8 cellular contexts compared by ENCODE assay signal in the genomic region with DNA sequence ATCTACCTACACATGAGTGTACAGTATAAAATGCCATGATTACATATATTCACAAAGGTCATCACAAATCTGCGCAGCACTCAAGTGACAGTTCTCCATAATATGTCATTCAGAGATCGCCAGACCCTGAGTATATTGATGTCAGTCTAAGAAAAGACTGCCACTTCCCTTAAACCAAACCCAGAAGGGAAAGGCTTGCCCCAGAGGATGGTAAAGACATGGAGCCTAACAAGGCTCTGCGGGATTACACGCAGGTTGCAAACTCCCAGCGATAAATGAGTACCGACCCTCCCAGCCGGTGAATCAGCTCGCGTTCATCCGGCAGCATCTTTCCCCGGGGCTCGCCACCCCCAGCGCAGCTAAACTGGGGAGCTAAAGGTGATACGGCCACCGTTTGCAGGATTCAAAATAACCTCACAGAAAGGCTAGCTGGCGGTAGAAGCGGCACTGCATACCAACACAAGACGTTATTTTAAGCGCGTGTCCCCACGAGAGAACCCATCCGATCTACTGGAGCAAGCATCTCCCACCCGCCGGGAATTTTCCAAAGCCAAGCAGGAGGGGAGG. TPM values are rescaled to one million over a fixed set of nuclear protein-coding genes. Genes with fewer than 3 reads are reported as not detected.
DNase-seq lines count a peak whose midpoint lies in the region; ATAC-seq and TF ChIP-seq lines count a peak whose summit lies in the region.

No MANE protein-coding gene starts in this region.

- no peaks in the 10 kb centered on the region for H3K9me2 ChIP-seq in DOHH2 (replicated peaks; ENCODE audit: control insufficient read depth, low read length)

- H3K36me3 Mint-ChIP-seq in HFFc6 (ENCODE audit: low read depth): peaks cover 9% of the 10 kb centered on the region
- no peaks in the 10 kb centered on the region for H3K36me3 Mint-ChIP-seq in activated naive CD8-positive, alpha-beta T cell

- 5 to 7% methylated on average over 24 of the region's 24 CpGs for WGBS in heart right ventricle, 2 donors

- H3K4me1 ChIP-seq in DOHH2 (ENCODE audit: control insufficient read depth, low read length) (peaks cover 21% of the 10 kb centered on the region), heart right ventricle (peaks cover 3 to 42% (median 16%) of the 10 kb centered on the region in 9 donors)

- H3K9me3 ChIP-seq in DOHH2 (ENCODE audit: control insufficient read depth, insufficient read depth, low read length): no peaks in the 10 kb centered on the region
- no peaks in the 10 kb centered on the region for H3K9me3 ChIP-seq in heart right ventricle

- no peaks in the 10 kb centered on the region for H3K9me3 Mint-ChIP-seq in HFFc6
- H3K9me3 Mint-ChIP-seq in activated naive CD8-positive, alpha-beta T cell (ENCODE audit: low read depth): no peaks in the 10 kb centered on the region

- H3K27me3 Mint-ChIP-seq in HFFc6 (ENCODE audit: insufficient read depth): peaks cover 1% of the 10 kb centered on the region; the same call in 1 of the 2 replicates
- H3K27me3 Mint-ChIP-seq in activated naive CD8-positive, alpha-beta T cell: no peaks in the 10 kb centered on the region

- H3K79me2 ChIP-seq in DOHH2 (ENCODE audit: control insufficient read depth, low read length): peaks cover 48% of the 10 kb centered on the region

- no peak for TF ChIP-seq CTCF in DOHH2 (IDR thresholded peaks at IDR 0.05; ENCODE audit: low read depth, low read length, poor library complexity, severe bottlenecking)
- TF ChIP-seq CTCF in HFFc6 (IDR thresholded peaks at IDR 0.05): no peak
- TF ChIP-seq CTCF in RWPE1 (conservative IDR thresholded peaks at IDR 0.05; ENCODE audit: low read depth): no peak
- TF ChIP-seq CTCF in heart right ventricle (IDR thresholded peaks at IDR 0.05): no peak

- H3F3A ChIP-seq in DOHH2 (ENCODE audit: control insufficient read depth, insufficient read depth): peaks cover 5% of the 10 kb centered on the region; the same call in 1 of the 2 replicates

- peak overlapping the region; percentile 96 for H3K4me3 Mint-ChIP-seq in HFFc6
- peak overlapping the region; percentile 96 for H3K4me3 Mint-ChIP-seq in activated naive CD8-positive, alpha-beta T cell

- CTCF ChIA-PET in RWPE1 (lab: Yijun Ruan, JAX): interaction anchor here (0.5 to 1.0 kb wide), 4 partner anchors 37 to 197 kb away, joined by 3 to 5 read pairs (median 4); no protein-coding TSS in a partner anchor

- POLR2A ChIA-PET in RWPE1 (lab: Yijun Ruan, JAX; ENCODE audit: low non-redundant PET): no interaction called here

- DNase-seq in HFFc6 (peak; percentile 21), RWPE1 (ENCODE audit: low spot score) (peak; percentile 68), heart right ventricle (peak in 1 of 2 donors; percentile 10), pons (ENCODE audit: low spot score) (peak; percentile 45)

- peaks cover 8% of the 10 kb centered on the region for H3K27me3 ChIP-seq in DOHH2 (ENCODE audit: control insufficient read depth, low read length)
- H3K27me3 ChIP-seq in heart right ventricle: peaks cover 0 to 21% (median 4%) of the 10 kb centered on the region in 7 donors

- H3K27ac Mint-ChIP-seq in HFFc6: peak overlapping the region; percentile 89
- peak overlapping the region; percentile 85 for H3K27ac Mint-ChIP-seq in activated naive CD8-positive, alpha-beta T cell

- intact Hi-C loops in heart right ventricle (cut with DNase I): loop anchor here in 4 of 10 donors (5.0 to 10.0 kb wide), 6 partner anchors 57 to 207 kb away; no protein-coding TSS in a partner anchor

- peak overlapping the region; percentile 91 for H3K4me3 ChIP-seq in DOHH2 (ENCODE audit: low read length)
- peak overlapping the region; percentile 61 to 92 (median 84) for H3K4me3 ChIP-seq in heart right ventricle

- H3K36me3 ChIP-seq in DOHH2 (ENCODE audit: control insufficient read depth, low read length) (no peaks in the 10 kb centered on the region), heart right ventricle (no peaks in the 10 kb centered on the region)

- ATAC-seq in heart right ventricle (peak; percentile 1 to 52 (median 24)), HG03196 (IDR thresholded peaks at IDR 0.05; ENCODE audit: unreplicated experiment) (no peak), GM18519 (IDR thresholded peaks at IDR 0.05; ENCODE audit: low FRiP score, unreplicated experiment) (no peak)

- H3K27ac ChIP-seq in DOHH2 (ENCODE audit: low read depth, low read length) (no peak overlapping the region), RWPE1 (peak overlapping the region; percentile 73), heart right ventricle (peak overlapping the region; percentile 62 to 93 (median 86))

- peaks cover 5% of the 10 kb centered on the region; the same call in 1 of the 2 replicates for H4K20me1 ChIP-seq in DOHH2 (ENCODE audit: control insufficient read depth, insufficient read depth, low read depth, low read length)

- peaks cover 57% of the 10 kb centered on the region for H3K4me1 Mint-ChIP-seq in HFFc6 (ENCODE audit: low read depth)
- H3K4me1 Mint-ChIP-seq in activated naive CD8-positive, alpha-beta T cell (ENCODE audit: low read depth): peaks cover 34% of the 10 kb centered on the region

- H3K4me2 ChIP-seq in DOHH2 (ENCODE audit: low read length): peak overlapping the region; percentile 87

RNA-seq across cellular contexts. Expression of a gene that starts 0.7 kb away (rescaled TPM):
- 10 to 100 TPM; 47.4 to 59.4 (median 54.0) TPM for total RNA-seq in HFFc6 (2021; fragmentation: NEBNext Ultra II Directional; extraction: Animal tissue kit (Norgen Biotek cat#: 25700))
- total RNA-seq in heart right ventricle: 10 to 100 TPM in 1 of 10 donors, 1 to 10 TPM in 9; 5.0 to 15.7 (median 6.9) TPM
- polyA plus RNA-seq in heart right ventricle: 1 to 10 TPM; 3.1 to 3.7 TPM

RNA-seq across cellular contexts. Expression of a gene that starts 40.8 kb away (rescaled TPM):
- total RNA-seq in HFFc6 (2021; fragmentation: NEBNext Ultra II Directional; extraction: Animal tissue kit (Norgen Biotek cat#: 25700)): 100 to 1,000 TPM; 116 to 142 (median 126) TPM
- 100 to 1,000 TPM; 121 to 166 (median 147) TPM for total RNA-seq in heart right ventricle
- 10 to 100 TPM; 20.1 to 60.4 TPM for polyA plus RNA-seq in heart right ventricle

Comparison
In these comparisons a context has a peak if more than half of its experiments do, and no peak if none do; other contexts are left out.
1. ATAC-seq: peak in heart right ventricle (8 of 8); none in HG03196 (single experiment) and GM18519 (single experiment).